Comparison of ENCODE assay signal across 1 cellular context in the genomic region with DNA sequence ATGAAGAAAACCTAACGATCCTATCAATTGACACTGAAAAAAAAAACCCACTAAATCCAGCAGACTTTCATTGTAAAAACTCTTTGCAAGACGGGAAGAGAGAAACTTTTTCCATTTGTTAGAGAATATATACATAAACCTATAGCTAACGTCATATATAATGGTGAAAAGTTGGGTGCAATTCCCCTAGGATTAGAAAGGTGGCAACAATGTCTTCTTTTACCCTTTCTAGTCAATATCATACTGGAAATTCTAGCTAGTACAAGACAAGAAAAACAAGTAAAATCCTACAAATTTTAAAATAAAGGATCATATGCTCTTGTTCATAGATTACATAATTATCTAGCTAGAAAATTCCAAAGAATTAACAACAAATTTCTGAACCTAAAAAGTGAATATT.
TF ChIP-seq lines count a peak whose summit lies in the region.

No MANE protein-coding gene starts in this region.

TF ChIP-seq in GM23338, 12 proteins besides CTCF, POLR2A, EP300 and RAD21 (continued from another document):
- TF ChIP-seq, protein P1, sequence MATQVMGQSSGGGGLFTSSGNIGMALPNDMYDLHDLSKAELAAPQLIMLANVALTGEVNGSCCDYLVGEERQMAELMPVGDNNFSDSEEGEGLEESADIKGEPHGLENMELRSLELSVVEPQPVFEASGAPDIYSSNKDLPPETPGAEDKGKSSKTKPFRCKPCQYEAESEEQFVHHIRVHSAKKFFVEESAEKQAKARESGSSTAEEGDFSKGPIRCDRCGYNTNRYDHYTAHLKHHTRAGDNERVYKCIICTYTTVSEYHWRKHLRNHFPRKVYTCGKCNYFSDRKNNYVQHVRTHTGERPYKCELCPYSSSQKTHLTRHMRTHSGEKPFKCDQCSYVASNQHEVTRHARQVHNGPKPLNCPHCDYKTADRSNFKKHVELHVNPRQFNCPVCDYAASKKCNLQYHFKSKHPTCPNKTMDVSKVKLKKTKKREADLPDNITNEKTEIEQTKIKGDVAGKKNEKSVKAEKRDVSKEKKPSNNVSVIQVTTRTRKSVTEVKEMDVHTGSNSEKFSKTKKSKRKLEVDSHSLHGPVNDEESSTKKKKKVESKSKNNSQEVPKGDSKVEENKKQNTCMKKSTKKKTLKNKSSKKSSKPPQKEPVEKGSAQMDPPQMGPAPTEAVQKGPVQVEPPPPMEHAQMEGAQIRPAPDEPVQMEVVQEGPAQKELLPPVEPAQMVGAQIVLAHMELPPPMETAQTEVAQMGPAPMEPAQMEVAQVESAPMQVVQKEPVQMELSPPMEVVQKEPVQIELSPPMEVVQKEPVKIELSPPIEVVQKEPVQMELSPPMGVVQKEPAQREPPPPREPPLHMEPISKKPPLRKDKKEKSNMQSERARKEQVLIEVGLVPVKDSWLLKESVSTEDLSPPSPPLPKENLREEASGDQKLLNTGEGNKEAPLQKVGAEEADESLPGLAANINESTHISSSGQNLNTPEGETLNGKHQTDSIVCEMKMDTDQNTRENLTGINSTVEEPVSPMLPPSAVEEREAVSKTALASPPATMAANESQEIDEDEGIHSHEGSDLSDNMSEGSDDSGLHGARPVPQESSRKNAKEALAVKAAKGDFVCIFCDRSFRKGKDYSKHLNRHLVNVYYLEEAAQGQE (IDR thresholded peaks at IDR 0.05; ENCODE audit: unreplicated experiment) = no peak
